In the genomic region with DNA sequence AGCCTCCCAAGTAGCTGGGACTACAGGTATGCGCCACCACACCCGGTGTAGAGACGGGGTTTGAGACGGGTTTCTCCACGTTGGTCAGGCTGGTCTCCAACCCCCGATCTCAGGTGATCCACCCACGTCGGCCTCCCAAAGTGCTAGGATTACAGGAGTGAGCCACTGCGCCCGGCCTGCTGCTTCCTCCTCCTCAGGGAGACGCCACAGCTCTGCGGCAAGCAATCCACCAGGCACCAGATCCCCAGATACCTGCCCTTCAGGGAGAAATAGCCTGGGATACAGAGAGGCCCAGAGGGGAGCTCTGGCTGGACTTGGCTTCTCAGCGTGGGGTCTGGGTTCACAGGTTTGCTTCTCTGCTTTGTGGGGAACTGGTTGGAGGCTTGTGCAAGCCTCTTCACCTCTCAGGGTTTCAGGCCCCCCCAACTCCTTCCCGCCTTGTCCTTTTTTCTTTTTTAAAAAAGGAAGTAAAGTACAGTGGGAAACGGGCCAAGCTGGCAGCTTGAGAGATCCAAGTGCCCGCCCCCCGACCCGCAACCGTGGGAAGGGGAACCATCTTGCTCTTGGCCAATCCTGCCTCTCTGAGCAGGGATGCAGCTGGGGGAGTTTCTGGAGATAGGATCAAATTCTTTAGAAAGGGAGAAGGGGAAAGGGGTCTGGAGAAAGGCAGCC, we compare ENCODE assay signal across 8 cellular contexts. TPM values are rescaled to one million over a fixed set of nuclear protein-coding genes. Genes with fewer than 3 reads are reported as not detected.
A peak's percentile ranks its signal among the peaks of the same experiment; 100 is the strongest.
DNase-seq lines count a peak whose midpoint lies in the region; TF ChIP-seq lines count a peak whose summit lies in the region.
"Had no signal": no experiment of that assay in that cellular context is flagged by ENCODE, and none has a peak within 500 bp of the region (broad histone marks: within the 10 kb centered on the region; RNA-seq: fewer than 3 reads in every experiment).

No MANE protein-coding gene starts in this region.

- no peaks in the 10 kb centered on the region for H3K36me3 Mint-ChIP-seq in endodermal cell (ENCODE audit: low read depth)

- H3K9me3 Mint-ChIP-seq in endodermal cell = no peaks in the 10 kb centered on the region

- TF ChIP-seq CTCF in endodermal cell (conservative IDR thresholded peaks at IDR 0.05) = no peak

- H3K9ac ChIP-seq in NT2/D1 (ENCODE audit: insufficient read length, low read depth) = peak overlapping the region; percentile 94
- H3K9ac ChIP-seq in endodermal cell (ENCODE audit: extremely low read depth, low read length, poor library complexity, severe bottlenecking) = no peak overlapping the region

- H3K4me3 Mint-ChIP-seq in endodermal cell = peak overlapping the region; percentile 73

- WGBS in endodermal cell (ENCODE audit: insufficient coverage in 1 of 2, insufficient read length in 1 of 2), 2 experiments = 58 to 79% methylated on average over 13 to 19 of the region's 19 CpGs

- H3K27ac ChIP-seq in endodermal cell (ENCODE audit: low read depth, low read length) = peak overlapping the region; percentile 85

- H3K4me3 ChIP-seq in NT2/D1 (ENCODE audit: insufficient read length, low read depth) = no peak overlapping the region
- H3K4me3 ChIP-seq in endodermal cell (ENCODE audit: low read length) = no peak overlapping the region

- peaks cover 38% of the 10 kb centered on the region for H3K27me3 Mint-ChIP-seq in endodermal cell (ENCODE audit: insufficient read depth)

- DNase-seq in GF-D8 (lab: John Stamatoyannopoulos, UW) (peak; percentile 57), NT2/D1 (ENCODE audit: low read depth, low spot score) (no peak), endodermal cell (peak; percentile 71), pons (ENCODE audit: low spot score) (peak; percentile 56), NCI-H1694 (lab: John Stamatoyannopoulos, UW) (no peak), NCI-H128 (lab: John Stamatoyannopoulos, UW; ENCODE audit: unreplicated experiment) (no peak), NCI-H2171 treated with DMSO at 0.1 percent for 48 hours (lab: John Stamatoyannopoulos, UW) (no peak)
- DNase-seq: cerebellar nuclear complex had no signal

- H3K27ac Mint-ChIP-seq in endodermal cell = no peak overlapping the region

- H3K9me3 ChIP-seq in NT2/D1 (ENCODE audit: insufficient read depth, low read length) (peaks cover 5% of the 10 kb centered on the region; the same call in 1 of the 2 replicates), endodermal cell (ENCODE audit: control insufficient read depth, low read length) (no peaks in the 10 kb centered on the region)

- peaks cover 1% of the 10 kb centered on the region for H3K4me1 Mint-ChIP-seq in endodermal cell

- peaks cover 14% of the 10 kb centered on the region for H3K27me3 ChIP-seq in NT2/D1 (ENCODE audit: insufficient read depth, insufficient read length)
- peaks cover 35% of the 10 kb centered on the region for H3K27me3 ChIP-seq in endodermal cell (ENCODE audit: control insufficient read depth, insufficient read depth, low read length, poor library complexity, severe bottlenecking)

- peaks cover 10% of the 10 kb centered on the region for H3K36me3 ChIP-seq in NT2/D1 (ENCODE audit: insufficient read depth, insufficient read length, low read length)
- no peaks in the 10 kb centered on the region for H3K36me3 ChIP-seq in endodermal cell (ENCODE audit: control insufficient read depth, insufficient read depth, low read length)

- peaks cover 24% of the 10 kb centered on the region for H3K4me1 ChIP-seq in NT2/D1 (ENCODE audit: insufficient read depth, insufficient read length)
- no peaks in the 10 kb centered on the region for H3K4me1 ChIP-seq in endodermal cell (ENCODE audit: control insufficient read depth, insufficient read depth, low read length)

RNA-seq across cellular contexts. Expression of gene SPHK1, which starts 2.6 kb away (rescaled TPM):
- total RNA-seq in endodermal cell = 1 to 10 TPM; 1.5 to 1.8 TPM
- polyA plus RNA-seq in endodermal cell (2013, experiment 1 of 2) = 8.0 TPM
- 6.2 TPM for polyA plus RNA-seq in endodermal cell (2013, experiment 2 of 2)

RNA-seq across cellular contexts. Expression of gene PRPSAP1, which starts 28.1 kb away (rescaled TPM):
- 10 to 100 TPM; 60.9 to 89.8 TPM for total RNA-seq in endodermal cell
- 70.1 TPM for polyA plus RNA-seq in endodermal cell (2013, experiment 1 of 2)
- polyA plus RNA-seq in endodermal cell (2013, experiment 2 of 2) = 68.6 TPM

Comparison
In these comparisons a context has a peak if more than half of its experiments do, and no peak if none do; other contexts are left out.
1. DNase-seq: peak in GF-D8 (single experiment), endodermal cell (single experiment) and pons (single experiment); none in NT2/D1 (single experiment), NCI-H1694 (single experiment), NCI-H128 (single experiment) and NCI-H2171 treated with DMSO at 0.1 percent for 48 hours (single experiment).